In genomic region chrX:110442631-110443030, GRCh38 we compare ENCODE assay signal across 8 cellular contexts.
DNase-seq lines count a peak whose midpoint lies in the region; ATAC-seq and TF ChIP-seq lines count a peak whose summit lies in the region.

No MANE protein-coding gene starts in this region.

- H3K4me1 ChIP-seq in OCI-LY7 (ENCODE audit: insufficient read depth, low read length, poor library complexity, severe bottlenecking) = no peaks in the 10 kb centered on the region
- H3K4me1 ChIP-seq in effector memory CD4-positive, alpha-beta T cell (ENCODE audit: control insufficient read depth, insufficient read depth, low read length, poor library complexity, severe bottlenecking) = no peaks in the 10 kb centered on the region

- no peaks in the 10 kb centered on the region for H3K9me2 ChIP-seq in OCI-LY7 (ENCODE audit: insufficient read depth, low read length)

- H3K27me3 ChIP-seq in effector memory CD4-positive, alpha-beta T cell (replicated peaks; ENCODE audit: control insufficient read depth, insufficient read depth, low read length, poor library complexity, severe bottlenecking) = peaks cover under 1% of the 10 kb centered on the region

- H3K4me2 ChIP-seq in OCI-LY7 (ENCODE audit: low read length) = no peak overlapping the region

- H3K79me2 ChIP-seq in OCI-LY7 (ENCODE audit: insufficient read depth, low read depth, low read length) = no peaks in the 10 kb centered on the region

- intact Hi-C loops in OCI-LY7 (cut with micrococcal nuclease; ENCODE audit: unreplicated experiment) = no loop called here

- peak; percentile 48; the same call in 1 of the 2 replicates for TF ChIP-seq CTCF in OCI-LY7 (conservative IDR thresholded peaks at IDR 0.05; ENCODE audit: low read length)

- CTCF ChIA-PET in OCI-LY7 (lab: Charles Lee; ENCODE audit: unreplicated experiment) = no interaction called here

- no peak overlapping the region for H2AFZ ChIP-seq in OCI-LY7 (ENCODE audit: low read length)

- no peak overlapping the region for H3K27ac ChIP-seq in OCI-LY7 (ENCODE audit: low read depth, low read length, poor library complexity, severe bottlenecking)
- no peak overlapping the region for H3K27ac ChIP-seq in effector memory CD4-positive, alpha-beta T cell (ENCODE audit: insufficient read depth, low read length, poor library complexity, severe bottlenecking)

- H3K9me3 ChIP-seq in OCI-LY7 (ENCODE audit: low read length) = no peaks in the 10 kb centered on the region
- no peaks in the 10 kb centered on the region for H3K9me3 ChIP-seq in effector memory CD4-positive, alpha-beta T cell (ENCODE audit: control insufficient read depth, low read length)

- no peak overlapping the region for H3K4me3 ChIP-seq in OCI-LY7 (ENCODE audit: low read depth, low read length, poor library complexity, severe bottlenecking)
- H3K4me3 ChIP-seq in effector memory CD4-positive, alpha-beta T cell (ENCODE audit: insufficient read depth, low read depth, low read length, poor library complexity, severe bottlenecking) = no peak overlapping the region

- peak; percentile 67 for ATAC-seq in GM19023 (IDR thresholded peaks at IDR 0.05; ENCODE audit: unreplicated experiment)
- peak; percentile 75 for ATAC-seq in HG03108 (IDR thresholded peaks at IDR 0.05; ENCODE audit: unreplicated experiment)

- no peaks in the 10 kb centered on the region for H3K36me3 ChIP-seq in OCI-LY7 (ENCODE audit: insufficient read depth, low read length)
- no peaks in the 10 kb centered on the region for H3K36me3 ChIP-seq in effector memory CD4-positive, alpha-beta T cell (ENCODE audit: control insufficient read depth, insufficient read depth, low read length)

- no TSS peak for BruUV-seq in OCI-LY7 (replicated peaks; lab: Mats Ljungman, UMichigan)

- DNase-seq in Caki2 (ENCODE audit: low read depth) = peak; percentile 54
- peak; percentile 8 for DNase-seq in OCI-LY7 (ENCODE audit: low spot score)
- DNase-seq in glomerular visceral epithelial cell (ENCODE audit: extremely low spot score) = peak; percentile 44
- DNase-seq in effector memory CD4-positive, alpha-beta T cell = no peak
- DNase-seq in NCI-H446 treated with DMSO at 0.1 percent for 48 hours (lab: John Stamatoyannopoulos, UW) = no peak
- no peak for DNase-seq in GOT3 (lab: John Stamatoyannopoulos, UW)

- in situ Hi-C loops in Caki2 (cut with HindIII; ENCODE audit: low pct_unique_long_range_greater_than_20kb, low sequenced_read_pairs) = no loop called here

- POLR2A ChIA-PET in OCI-LY7 (lab: Charles Lee) = interaction anchor here (0.6 kb wide), 1 partner anchor 386 kb away, joined by 3 read pairs; no protein-coding TSS in a partner anchor

- no peaks in the 10 kb centered on the region for H4K20me1 ChIP-seq in OCI-LY7 (ENCODE audit: insufficient read depth, low read length)

Comparison
In these comparisons a context has a peak if more than half of its experiments do, and no peak if none do; other contexts are left out.
1. DNase-seq: peak in Caki2 (single experiment), OCI-LY7 (single experiment) and glomerular visceral epithelial cell (single experiment); none in effector memory CD4-positive, alpha-beta T cell (0 of 3), NCI-H446 treated with DMSO at 0.1 percent for 48 hours (single experiment) and GOT3 (single experiment).